Comparison of ENCODE assay signal across 1 cellular context in the genomic region with DNA sequence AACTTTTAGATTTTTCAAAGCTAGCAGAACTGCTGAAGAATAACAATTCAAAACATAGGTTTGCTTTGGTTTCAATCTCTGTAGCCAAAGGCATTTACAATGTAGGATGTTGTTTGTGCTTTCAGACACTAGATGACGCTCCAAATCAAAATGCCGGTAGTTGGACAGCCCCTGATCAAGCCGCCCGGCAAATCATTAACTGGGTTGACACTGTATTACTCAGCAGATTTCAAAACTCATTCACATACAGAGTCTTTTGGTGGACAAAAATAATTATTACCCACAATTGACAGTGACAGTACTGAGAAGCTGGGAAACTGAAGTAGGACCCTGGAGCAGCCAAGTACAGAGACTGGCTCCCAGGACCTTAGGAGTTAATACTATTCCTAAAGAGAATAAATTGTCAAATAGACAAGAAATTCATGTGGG.
TF ChIP-seq lines count a peak whose summit lies in the region.

No MANE protein-coding gene starts in this region.

TF ChIP-seq in HepG2, 621 proteins besides CTCF, POLR2A, EP300 and RAD21 (continued from another document and continues in another):
- TF ChIP-seq ZNF512B (CRISPR knock-in tag; IDR thresholded peaks at IDR 0.05; ENCODE audit: borderline replicate concordance), result no peak
- TF ChIP-seq ZNF567 (CRISPR knock-in tag; IDR thresholded peaks at IDR 0.05; ENCODE audit: borderline replicate concordance), result no peak
- TF ChIP-seq ATF1 (CRISPR knock-in tag; IDR thresholded peaks at IDR 0.05), result peak; percentile 25; the same call in 1 of the 2 replicates
- no peak for TF ChIP-seq SCMH1 (CRISPR knock-in tag; IDR thresholded peaks at IDR 0.05; ENCODE audit: borderline replicate concordance)
- TF ChIP-seq SMC3 (IDR thresholded peaks at IDR 0.05; ENCODE audit: low read length), result peak; percentile 99
- TF ChIP-seq BRD4 (CRISPR knock-in tag; IDR thresholded peaks at IDR 0.05), result no peak
- no peak for TF ChIP-seq PHF8 (CRISPR knock-in tag; IDR thresholded peaks at IDR 0.05)
- TF ChIP-seq NR3C1 (CRISPR knock-in tag; IDR thresholded peaks at IDR 0.05), result no peak
- TF ChIP-seq FOSL2 (CRISPR knock-in tag; IDR thresholded peaks at IDR 0.05), result peak; percentile 80
- no peak for TF ChIP-seq ZKSCAN1 (IDR thresholded peaks at IDR 0.05; ENCODE audit: low read length)
- TF ChIP-seq HDAC6 (IDR thresholded peaks at IDR 0.05; ENCODE audit: low read depth, low read length), result no peak
- no peak for TF ChIP-seq ZNF547 (CRISPR knock-in tag; IDR thresholded peaks at IDR 0.05)
- no peak for TF ChIP-seq NONO (IDR thresholded peaks at IDR 0.05)
- TF ChIP-seq NONO (CRISPR knock-in tag; conservative IDR thresholded peaks at IDR 0.05), result no peak
- no peak for TF ChIP-seq ZFYVE20 (CRISPR knock-in tag; IDR thresholded peaks at IDR 0.05; ENCODE audit: borderline replicate concordance, low read depth)
- TF ChIP-seq, protein P1, sequence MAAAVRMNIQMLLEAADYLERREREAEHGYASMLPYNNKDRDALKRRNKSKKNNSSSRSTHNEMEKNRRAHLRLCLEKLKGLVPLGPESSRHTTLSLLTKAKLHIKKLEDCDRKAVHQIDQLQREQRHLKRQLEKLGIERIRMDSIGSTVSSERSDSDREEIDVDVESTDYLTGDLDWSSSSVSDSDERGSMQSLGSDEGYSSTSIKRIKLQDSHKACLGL (CRISPR knock-in tag; IDR thresholded peaks at IDR 0.05), result no peak
- no peak for TF ChIP-seq KAT2B (IDR thresholded peaks at IDR 0.05; ENCODE audit: borderline replicate concordance, low read depth, low read length)
- TF ChIP-seq SYNCRIP (IDR thresholded peaks at IDR 0.05; ENCODE audit: insufficient read depth, low read depth, low read length), result no peak
- no peak for TF ChIP-seq HOXD1 (CRISPR knock-in tag; IDR thresholded peaks at IDR 0.05)
- no peak for TF ChIP-seq ZNF251 (CRISPR knock-in tag; IDR thresholded peaks at IDR 0.05)
- no peak for TF ChIP-seq ZEB1 (IDR thresholded peaks at IDR 0.05; ENCODE audit: insufficient replicate concordance, low read depth)
- no peak for TF ChIP-seq GTF2F1 (IDR thresholded peaks at IDR 0.05; ENCODE audit: low read length)
- TF ChIP-seq ZNF660 (CRISPR knock-in tag; IDR thresholded peaks at IDR 0.05; ENCODE audit: borderline replicate concordance, low read depth), result no peak
- TF ChIP-seq ZNF441 (CRISPR knock-in tag; IDR thresholded peaks at IDR 0.05; ENCODE audit: borderline replicate concordance), result no peak
- no peak for TF ChIP-seq ZNF7 (CRISPR knock-in tag; IDR thresholded peaks at IDR 0.05)
- TF ChIP-seq ZNF644 (CRISPR knock-in tag; IDR thresholded peaks at IDR 0.05; ENCODE audit: low read depth), result no peak
- no peak for TF ChIP-seq ZHX2 (IDR thresholded peaks at IDR 0.05; ENCODE audit: low read depth)
- no peak for TF ChIP-seq ZHX2 (CRISPR knock-in tag; IDR thresholded peaks at IDR 0.05; ENCODE audit: borderline replicate concordance)
- no peak for TF ChIP-seq TGIF2 (CRISPR knock-in tag; IDR thresholded peaks at IDR 0.05)
- no peak for TF ChIP-seq ZNF563 (CRISPR knock-in tag; IDR thresholded peaks at IDR 0.05)
- TF ChIP-seq ZBTB7A (CRISPR knock-in tag; IDR thresholded peaks at IDR 0.05), result no peak
- TF ChIP-seq ZFP91 (CRISPR knock-in tag; IDR thresholded peaks at IDR 0.05; ENCODE audit: borderline replicate concordance), result no peak
- no peak for TF ChIP-seq ZSCAN30 (CRISPR knock-in tag; IDR thresholded peaks at IDR 0.05)
- no peak for TF ChIP-seq ZNF839 (CRISPR knock-in tag; IDR thresholded peaks at IDR 0.05; ENCODE audit: borderline replicate concordance)
- no peak for TF ChIP-seq REPIN1 (CRISPR knock-in tag; IDR thresholded peaks at IDR 0.05; ENCODE audit: borderline replicate concordance, low read depth)
- no peak for TF ChIP-seq JUND (CRISPR knock-in tag; IDR thresholded peaks at IDR 0.05)
- TF ChIP-seq MXD4 (CRISPR knock-in tag; IDR thresholded peaks at IDR 0.05), result no peak
- TF ChIP-seq, protein P2, sequence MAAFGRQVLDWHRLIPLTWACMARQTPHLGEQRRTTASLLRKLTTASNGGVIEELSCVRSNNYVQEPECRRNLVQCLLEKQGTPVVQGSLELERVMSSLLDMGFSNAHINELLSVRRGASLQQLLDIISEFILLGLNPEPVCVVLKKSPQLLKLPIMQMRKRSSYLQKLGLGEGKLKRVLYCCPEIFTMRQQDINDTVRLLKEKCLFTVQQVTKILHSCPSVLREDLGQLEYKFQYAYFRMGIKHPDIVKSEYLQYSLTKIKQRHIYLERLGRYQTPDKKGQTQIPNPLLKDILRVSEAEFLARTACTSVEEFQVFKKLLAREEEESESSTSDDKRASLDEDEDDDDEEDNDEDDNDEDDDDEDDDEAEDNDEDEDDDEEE (CRISPR knock-in tag; IDR thresholded peaks at IDR 0.05), result no peak
- no peak for TF ChIP-seq AFF4 (CRISPR knock-in tag; IDR thresholded peaks at IDR 0.05)
- TF ChIP-seq MYC (CRISPR knock-in tag; IDR thresholded peaks at IDR 0.05; ENCODE audit: borderline replicate concordance), result no peak
- TF ChIP-seq SRSF9 (IDR thresholded peaks at IDR 0.05; ENCODE audit: borderline replicate concordance, insufficient read depth, low read depth, low read length, poor library complexity, severe bottlenecking), result no peak
- TF ChIP-seq CBX2 (IDR thresholded peaks at IDR 0.05; ENCODE audit: low read depth, low read length), result no peak
- no peak for TF ChIP-seq CBX2 (CRISPR knock-in tag; IDR thresholded peaks at IDR 0.05; ENCODE audit: low read depth)
- no peak for TF ChIP-seq THAP9 (CRISPR knock-in tag; IDR thresholded peaks at IDR 0.05; ENCODE audit: borderline replicate concordance)
- no peak for TF ChIP-seq KDM1A (CRISPR knock-in tag; IDR thresholded peaks at IDR 0.05)
- no peak for TF ChIP-seq BORCS8-MEF2B (CRISPR knock-in tag; IDR thresholded peaks at IDR 0.05)
- TF ChIP-seq ZNF225 (CRISPR knock-in tag; IDR thresholded peaks at IDR 0.05), result no peak
